Comparison of ENCODE assay signal across 17 cellular contexts in the genomic region with DNA sequence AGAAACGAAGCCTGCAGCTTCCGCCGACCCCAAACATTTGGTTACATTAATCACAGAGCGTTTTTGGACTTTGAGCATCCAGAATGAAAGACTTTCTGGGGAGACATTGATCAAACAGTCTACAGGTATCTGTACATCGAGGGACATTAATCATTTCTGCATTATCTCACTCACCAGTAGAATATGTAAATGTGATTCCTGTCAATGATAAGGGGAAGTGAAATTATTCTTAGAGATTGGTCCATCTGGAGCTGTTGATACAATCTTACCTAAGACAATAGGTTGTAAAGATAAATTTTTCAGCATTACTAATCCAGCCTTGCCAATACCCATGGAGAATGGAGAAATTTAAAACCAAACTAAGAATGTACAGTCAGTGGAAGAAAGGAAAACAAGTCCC.
"Had no signal": no experiment of that assay in that cellular context is flagged by ENCODE, and none has a peak within 500 bp of the region (broad histone marks: within the 10 kb centered on the region; RNA-seq: fewer than 3 reads in every experiment).

No MANE protein-coding gene starts in this region.

- ATAC-seq: esophagus mucosa; gastrocnemius medialis; left lobe of liver; natural killer cell; right lobe of liver; stimulated activated naive B cell treated with anti-CD40 and anti-IgM and Interleukin-4, amounts not matched to agents 10 μg/mL and 1 μg/mL and 100 μg/mL, for 72 hours; stimulated activated naive CD8-positive, alpha-beta T cell treated with anti-CD3 and anti-CD28 coated beads, Interleukin-15, amount 100 ng/mL, for 72 hours; upper lobe of right lung had no signal

- DNase-seq: effector CD8-positive, alpha-beta T cell; foreskin fibroblast; gastrocnemius medialis; head of caudate nucleus; kidney; natural killer cell; right lobe of liver; small intestine; stimulated activated CD4-positive, alpha-beta T cell treated with anti-CD3 and anti-CD28 coated beads, Interleukin-15, amount 100 ng/mL, for 24 hours; stimulated activated CD4-positive, alpha-beta T cell treated with anti-CD3 and anti-CD28 coated beads, Interleukin-2, amount 100 ng/mL, for 48 hours; stimulated activated naive B cell treated with anti-CD40 and anti-IgM and Interleukin-4, amounts not matched to agents 10 μg/mL and 1 μg/mL and 100 μg/mL, for 72 hours; stimulated activated naive CD8-positive, alpha-beta T cell treated with anti-CD3 and anti-CD28 coated beads, Interleukin-15, amount 100 ng/mL, for 72 hours; transverse colon; upper lobe of right lung; uterus had no signal
